ENCODE assay signal across 25 cellular contexts in genomic region chr21:44804762-44805161, GRCh38. TPM values are rescaled to one million over a fixed set of nuclear protein-coding genes. Genes with fewer than 3 reads are reported as not detected.
DNase-seq lines count a peak whose midpoint lies in the region; ATAC-seq and TF ChIP-seq lines count a peak whose summit lies in the region.
"Had no signal": no experiment of that assay in that cellular context is flagged by ENCODE, and none has a peak within 500 bp of the region (broad histone marks: within the 10 kb centered on the region; RNA-seq: fewer than 3 reads in every experiment).

No MANE protein-coding gene starts in this region.

- no peak overlapping the region for H3K4me3 Mint-ChIP-seq in activated T-cell treated with anti-CD3 and anti-CD28 coated beads, Interleukin-2, amount 50 U/mL, for 72 hours
- H3K4me3 Mint-ChIP-seq in activated T-cell treated with anti-CD3 and anti-CD28 coated beads, Interleukin-2, amount 50 U/mL, for 4 hours = no peak overlapping the region
- H3K4me3 Mint-ChIP-seq in glutamatergic neuron (ENCODE audit: unreplicated experiment) (no peak overlapping the region), progenitor cell of endocrine pancreas (ENCODE audit: low read depth) (no peak overlapping the region)
- H3K4me3 Mint-ChIP-seq: GM23338, mesothelial cell of epicardium had no signal

- H2BK5ac ChIP-seq in trophoblast cell (ENCODE audit: low read depth, low read length, poor library complexity) = no peak overlapping the region

- H4K8ac ChIP-seq in trophoblast cell (ENCODE audit: low read depth, low read length) = no peak overlapping the region

- no peak for ATAC-seq in activated T-cell treated with anti-CD3 and anti-CD28 coated beads, Interleukin-2, amount 50 U/mL, for 72 hours (replicated peaks in 1 of 2)
- ATAC-seq in activated T-cell treated with anti-CD3 and anti-CD28 coated beads, Interleukin-2, amount 50 U/mL, for 4 hours = no peak
- ATAC-seq in GM21825 (IDR thresholded peaks at IDR 0.05; ENCODE audit: unreplicated experiment) = no peak
- no peak for ATAC-seq in GM21360 (IDR thresholded peaks at IDR 0.05; ENCODE audit: unreplicated experiment)
- ATAC-seq: body of pancreas; GM23338; naive thymus-derived CD8-positive, alpha-beta T cell; upper lobe of right lung had no signal

- no peak overlapping the region for H3K4me3 ChIP-seq in trophoblast cell (ENCODE audit: low read depth, low read length)
- H3K4me3 ChIP-seq: adrenal gland, body of pancreas, GM23338, left ventricle myocardium inferior, ovary, upper lobe of right lung had no signal

- H3K4me1 ChIP-seq in trophoblast cell (ENCODE audit: control insufficient read depth in 1 of 2, insufficient read depth in 2 of 2, low read length in 2 of 2) = peaks cover 6 to 11% of the 10 kb centered on the region in 2 experiments

- no peaks in the 10 kb centered on the region for H3K9me3 Mint-ChIP-seq in activated T-cell treated with anti-CD3 and anti-CD28 coated beads, Interleukin-2, amount 50 U/mL, for 72 hours
- H3K9me3 Mint-ChIP-seq in activated T-cell treated with anti-CD3 and anti-CD28 coated beads, Interleukin-2, amount 50 U/mL, for 4 hours = no peaks in the 10 kb centered on the region
- H3K9me3 Mint-ChIP-seq in glutamatergic neuron (ENCODE audit: unreplicated experiment) (peaks cover 12% of the 10 kb centered on the region), progenitor cell of endocrine pancreas (ENCODE audit: low read depth) (no peaks in the 10 kb centered on the region)
- H3K9me3 Mint-ChIP-seq: GM23338; mesothelial cell of epicardium; naive thymus-derived CD8-positive, alpha-beta T cell had no signal

- no peak overlapping the region for H3K23ac ChIP-seq in trophoblast cell (ENCODE audit: low read length)

- no peak overlapping the region for H3K9ac ChIP-seq in trophoblast cell (ENCODE audit: low read length)

- H2BK120ac ChIP-seq in trophoblast cell (ENCODE audit: insufficient read depth, low read length, poor library complexity) = no peak overlapping the region

- no peak for TF ChIP-seq CTCF in glutamatergic neuron (IDR thresholded peaks at IDR 0.05; ENCODE audit: partially characterized antibody, unreplicated experiment)
- no peak for TF ChIP-seq CTCF in progenitor cell of endocrine pancreas (IDR thresholded peaks at IDR 0.05; ENCODE audit: unreplicated experiment)

- H2AK5ac ChIP-seq in trophoblast cell (ENCODE audit: low read length) = no peak overlapping the region

- H3K36me3 ChIP-seq in trophoblast cell (ENCODE audit: control insufficient read depth in 1 of 2, insufficient read depth in 2 of 2, low read length in 2 of 2) = peaks cover 33 to 46% of the 10 kb centered on the region in 2 experiments
- H3K36me3 ChIP-seq: ovary had no signal

- H4K91ac ChIP-seq in trophoblast cell (ENCODE audit: low read depth, low read length) = no peak overlapping the region

- peaks cover 5 to 20% of the 10 kb centered on the region in 2 donors for H3K36me3 Mint-ChIP-seq in activated T-cell treated with anti-CD3 and anti-CD28 coated beads, Interleukin-2, amount 50 U/mL, for 72 hours (ENCODE audit: insufficient read depth in 2 of 2)
- peaks cover 34% of the 10 kb centered on the region for H3K36me3 Mint-ChIP-seq in activated T-cell treated with anti-CD3 and anti-CD28 coated beads, Interleukin-2, amount 50 U/mL, for 4 hours (ENCODE audit: insufficient read depth)
- H3K36me3 Mint-ChIP-seq in glutamatergic neuron (ENCODE audit: unreplicated experiment) = no peaks in the 10 kb centered on the region
- H3K36me3 Mint-ChIP-seq in progenitor cell of endocrine pancreas (ENCODE audit: insufficient read depth) = peaks cover 13% of the 10 kb centered on the region

- no peak overlapping the region for H2AFZ ChIP-seq in trophoblast cell (ENCODE audit: insufficient read depth, low read length, poor library complexity)
- H2AFZ ChIP-seq: GM23338 had no signal

- no peak overlapping the region for H4K12ac ChIP-seq in trophoblast cell (ENCODE audit: low read depth, low read length)

- H3K4me2 ChIP-seq in trophoblast cell (ENCODE audit: low read length) = no peak overlapping the region
- H3K4me2 ChIP-seq: GM23338 had no signal

- H3K79me1 ChIP-seq in trophoblast cell (ENCODE audit: low read length) = peaks cover 6% of the 10 kb centered on the region

- no peak for DNase-seq in activated T-cell treated with anti-CD3 and anti-CD28 coated beads, Interleukin-2, amount 50 U/mL, for 72 hours
- no peak for DNase-seq in activated T-cell treated with anti-CD3 and anti-CD28 coated beads, Interleukin-2, amount 50 U/mL, for 4 hours
- DNase-seq in NCI-H524 (lab: John Stamatoyannopoulos, UW) (peak; percentile 89 to 96), glutamatergic neuron (no peak), progenitor cell of endocrine pancreas (ENCODE audit: low spot score, unreplicated experiment) (no peak), trophoblast cell (no peak)
- DNase-seq: ACHN; activated CD4-positive, alpha-beta T cell treated with anti-CD3 and anti-CD28 coated beads, Interleukin-2, amount 50 U/mL, for 4 hours; activated CD4-positive, CD25-positive, alpha-beta regulatory T cell; activated CD8-positive, alpha-beta memory T cell treated with anti-CD3 and anti-CD28 coated beads, Interleukin-2, amount 50 U/mL, for 4 hours; activated effector memory CD4-positive, alpha-beta T cell treated with anti-CD3 and anti-CD28 coated beads, Interleukin-2, amount 50 U/mL, for 16 hours; body of pancreas; COR-L47; DND-41; left ventricle myocardium inferior; naive thymus-derived CD8-positive, alpha-beta T cell; ovary; retina; small intestine; upper lobe of right lung had no signal

- no peaks in the 10 kb centered on the region for H3K9me3 ChIP-seq in trophoblast cell (ENCODE audit: insufficient read depth, low read depth, low read length)
- H3K9me3 ChIP-seq: adrenal gland, body of pancreas, left ventricle myocardium inferior, ovary, upper lobe of right lung had no signal

- H3K14ac ChIP-seq in trophoblast cell (ENCODE audit: low read length) = no peak overlapping the region

- WGBS in trophoblast cell (ENCODE audit: extremely low coverage, insufficient coverage, insufficient read length) = no CpG with 5 or more reads among the region's 6 CpGs

- H3K27me3 ChIP-seq in trophoblast cell (ENCODE audit: insufficient read depth, low read length) = no peaks in the 10 kb centered on the region
- H3K27me3 ChIP-seq: adrenal gland, body of pancreas, ovary, upper lobe of right lung had no signal

- no peak overlapping the region for H3K4ac ChIP-seq in trophoblast cell (ENCODE audit: low read depth, low read length)

- no peak overlapping the region for H3K27ac ChIP-seq in trophoblast cell (ENCODE audit: low read depth, low read length)
- H3K27ac ChIP-seq: adrenal gland, body of pancreas, left ventricle myocardium inferior, ovary, upper lobe of right lung had no signal

- peaks cover 10% of the 10 kb centered on the region for H3K79me2 ChIP-seq in trophoblast cell (ENCODE audit: control insufficient read depth, insufficient read depth, low read length, poor library complexity)

- peak overlapping the region; percentile 16 for H3K27ac Mint-ChIP-seq in activated T-cell treated with anti-CD3 and anti-CD28 coated beads, Interleukin-2, amount 50 U/mL, for 72 hours
- H3K27ac Mint-ChIP-seq in glutamatergic neuron (ENCODE audit: unreplicated experiment) (peak overlapping the region; percentile 63), progenitor cell of endocrine pancreas (peak overlapping the region; percentile 2)
- H3K27ac Mint-ChIP-seq: GM23338, mesothelial cell of epicardium had no signal

- H2BK12ac ChIP-seq in trophoblast cell (ENCODE audit: low read length) = no peak overlapping the region

- peaks cover 31% of the 10 kb centered on the region for H3K4me1 Mint-ChIP-seq in activated T-cell treated with anti-CD3 and anti-CD28 coated beads, Interleukin-2, amount 50 U/mL, for 72 hours (ENCODE audit: low read depth)
- H3K4me1 Mint-ChIP-seq in activated T-cell treated with anti-CD3 and anti-CD28 coated beads, Interleukin-2, amount 50 U/mL, for 4 hours (ENCODE audit: low read depth) = peaks cover 24% of the 10 kb centered on the region
- H3K4me1 Mint-ChIP-seq in glutamatergic neuron (ENCODE audit: low read depth, unreplicated experiment) (peaks cover 24% of the 10 kb centered on the region), progenitor cell of endocrine pancreas (ENCODE audit: low read depth) (peaks cover 21% of the 10 kb centered on the region)

- no peak overlapping the region for H3K18ac ChIP-seq in trophoblast cell (ENCODE audit: low read length)

- H3K27me3 Mint-ChIP-seq in activated T-cell treated with anti-CD3 and anti-CD28 coated beads, Interleukin-2, amount 50 U/mL, for 72 hours (ENCODE audit: low read depth) = no peaks in the 10 kb centered on the region
- no peaks in the 10 kb centered on the region for H3K27me3 Mint-ChIP-seq in activated T-cell treated with anti-CD3 and anti-CD28 coated beads, Interleukin-2, amount 50 U/mL, for 4 hours (ENCODE audit: low read depth)
- H3K27me3 Mint-ChIP-seq in glutamatergic neuron (ENCODE audit: unreplicated experiment) (peaks cover 6% of the 10 kb centered on the region), progenitor cell of endocrine pancreas (no peaks in the 10 kb centered on the region)

RNA-seq across cellular contexts. Expression of gene UBE2G2, which starts 3.1 kb away (rescaled TPM):
- 10 to 100 TPM; 85.2 to 95.6 TPM for total RNA-seq in activated T-cell treated with anti-CD3 and anti-CD28 coated beads, Interleukin-2, amount 50 U/mL, for 72 hours
- 100 to 1,000 TPM; 138 to 144 (median 140) TPM for total RNA-seq in activated T-cell treated with anti-CD3 and anti-CD28 coated beads, Interleukin-2, amount 50 U/mL, for 4 hours
- 77.7 TPM for total RNA-seq in glutamatergic neuron (ENCODE audit: unreplicated experiment)
- total RNA-seq in progenitor cell of endocrine pancreas = 78.7 and 85.2 TPM in 2 replicates
- 31.5 and 32.1 TPM in 2 replicates for polyA plus RNA-seq in trophoblast cell (2013)

RNA-seq across cellular contexts. Expression of gene SUMO3, which starts 13.1 kb away (rescaled TPM):
- 10 to 100 TPM; 60.1 to 67.8 TPM for total RNA-seq in activated T-cell treated with anti-CD3 and anti-CD28 coated beads, Interleukin-2, amount 50 U/mL, for 72 hours
- total RNA-seq in activated T-cell treated with anti-CD3 and anti-CD28 coated beads, Interleukin-2, amount 50 U/mL, for 4 hours = 100 to 1,000 TPM in 1 of 3 donors, 10 to 100 TPM in 2; 87.0 to 107 (median 93.4) TPM
- total RNA-seq in glutamatergic neuron (ENCODE audit: unreplicated experiment) = 63.5 TPM
- 65.0 and 73.5 TPM in 2 replicates for total RNA-seq in progenitor cell of endocrine pancreas
- 92.0 and 98.8 TPM in 2 replicates for polyA plus RNA-seq in trophoblast cell (2013)

Comparison
In these comparisons a context has a peak if more than half of its experiments do, and no peak if none do; other contexts are left out.
1. DNase-seq: peak in NCI-H524 (2 of 2); none in activated T-cell treated with anti-CD3 and anti-CD28 coated beads, Interleukin-2, amount 50 U/mL, for 72 hours (0 of 2), activated T-cell treated with anti-CD3 and anti-CD28 coated beads, Interleukin-2, amount 50 U/mL, for 4 hours (single experiment), glutamatergic neuron (single experiment), progenitor cell of endocrine pancreas (single experiment) and trophoblast cell (0 of 2).
2. H3K27ac Mint-ChIP-seq: peak in every context shown above with its lines; median percentile 63 in glutamatergic neuron; 16 in activated T-cell treated with anti-CD3 and anti-CD28 coated beads, Interleukin-2, amount 50 U/mL, for 72 hours; 2 in progenitor cell of endocrine pancreas.